In the genomic region with DNA sequence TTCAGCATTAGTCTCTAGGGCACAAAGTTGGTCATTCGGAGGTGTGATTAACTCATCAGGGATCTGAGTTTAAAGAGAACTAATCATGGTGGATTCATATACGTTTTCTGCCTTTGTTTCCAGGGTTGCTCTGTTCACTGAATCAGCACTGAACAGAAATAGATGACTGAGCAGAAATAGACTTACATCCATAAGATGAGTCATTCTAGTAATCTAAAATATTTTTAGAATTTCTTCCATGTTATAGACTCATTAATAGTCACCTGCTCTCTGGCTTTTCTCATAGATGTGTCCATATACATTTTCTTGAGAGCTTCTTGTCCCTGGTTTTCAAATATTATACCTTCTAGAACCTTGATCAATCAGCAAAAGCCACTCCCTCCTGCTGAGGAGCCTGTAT, we compare ENCODE assay signal across 27 cellular contexts.
DNase-seq lines count a peak whose midpoint lies in the region; ATAC-seq, FAIRE-seq and TF ChIP-seq lines count a peak whose summit lies in the region.
"Had no signal": no experiment of that assay in that cellular context is flagged by ENCODE, and none has a peak within 500 bp of the region (broad histone marks: within the 10 kb centered on the region; RNA-seq: fewer than 3 reads in every experiment).

No MANE protein-coding gene starts in this region.

- H3K27me3 ChIP-seq in HepG2 (ENCODE audit: control insufficient read depth in 1 of 2, insufficient read depth in 2 of 2, low read length in 2 of 2) (no peaks in the 10 kb centered on the region; a peak in 1 of 5 replicates), right lobe of liver (no peaks in the 10 kb centered on the region), adipocyte (replicated peaks; ENCODE audit: control insufficient read depth, insufficient read depth, low read length) (no peaks in the 10 kb centered on the region)

- H3K27ac ChIP-seq in HepG2 (ENCODE audit: extremely low read length, insufficient read depth, low read length), result no peak overlapping the region
- no peak overlapping the region for H3K27ac ChIP-seq in right lobe of liver
- H3K27ac ChIP-seq: 22Rv1, HL-60, PC-9, RWPE1 had no signal

- H3K36me3 ChIP-seq in HepG2 (replicated peaks in 1 of 2; ENCODE audit: control insufficient read depth in 1 of 2, insufficient read depth in 2 of 2, low read length in 2 of 2), result no peaks in the 10 kb centered on the region
- H3K36me3 ChIP-seq in right lobe of liver, result no peaks in the 10 kb centered on the region
- no peaks in the 10 kb centered on the region for H3K36me3 ChIP-seq in adipocyte (ENCODE audit: control insufficient read depth, insufficient read depth, low read length, severe bottlenecking)

- H3K4me1 ChIP-seq in HepG2 (ENCODE audit: insufficient read depth, low read length), result no peaks in the 10 kb centered on the region
- H3K4me1 ChIP-seq in right lobe of liver, result peaks cover 0 to 12% (median 0%) of the 10 kb centered on the region in 4 donors
- H3K4me1 ChIP-seq in adipocyte (ENCODE audit: control insufficient read depth, insufficient read depth, low read length), result peaks cover 14% of the 10 kb centered on the region

- TF ChIP-seq EP300 in HepG2 (IDR thresholded peaks at IDR 0.05; ENCODE audit: low read depth in 2 of 2, low read length in 2 of 2), result no peak
- no peak for TF ChIP-seq EP300 in HepG2 (CRISPR knock-in tag; IDR thresholded peaks at IDR 0.05; ENCODE audit: borderline replicate concordance)

- intact Hi-C loops in HepG2 (cut with micrococcal nuclease; ENCODE audit: unreplicated experiment), result no loop called here
- intact Hi-C loops in right lobe of liver (cut with DNase I), result no loop called here
- intact Hi-C loops in head of caudate nucleus (cut with DNase I), result no loop called here

- BruUV-seq in HepG2 (replicated peaks; lab: Mats Ljungman, UMichigan), result no TSS peak

- 0% methylated on average over 2 of the region's 2 CpGs for WGBS in HepG2 (ENCODE audit: low lambda C conversion rate)
- 69% methylated on average over 2 of the region's 2 CpGs for WGBS in right lobe of liver (ENCODE audit: insufficient coverage, low coverage, low lambda C conversion rate, missing lambda C conversion rate)

- TF ChIP-seq RAD21 in HepG2 (CRISPR knock-in tag; IDR thresholded peaks at IDR 0.05), result no peak

- H3K79me2 ChIP-seq in HepG2 (ENCODE audit: insufficient read depth, low read length), result no peaks in the 10 kb centered on the region

- no peaks in the 10 kb centered on the region for H4K20me1 ChIP-seq in HepG2 (ENCODE audit: insufficient read depth, low read length)

- no peak for TF ChIP-seq POLR2A in HepG2 (IDR thresholded peaks at IDR 0.05; ENCODE audit: insufficient read depth in 1 of 2, low read depth in 2 of 2, low read length in 2 of 2)
- TF ChIP-seq POLR2A in right lobe of liver (IDR thresholded peaks at IDR 0.05), result no peak

- H3K9ac ChIP-seq in HepG2 (ENCODE audit: insufficient read depth, low read depth, low read length), result no peak overlapping the region
- no peak overlapping the region for H3K9ac ChIP-seq in adipocyte (ENCODE audit: low read length)

- FAIRE-seq in HepG2 (lab: Jason Lieb, UNC), result no peak
- FAIRE-seq: G401.6, GM12878, H1, K562 had no signal

- DNase-seq in HepG2 (ENCODE audit: low spot score) (no peak), right lobe of liver (no peak), adipocyte (ENCODE audit: low read depth) (peak; percentile 17), fibroblast of pulmonary artery (ENCODE audit: low read depth) (peak; percentile 43), head of caudate nucleus (no peak), T-helper 2 cell (no peak), NCI-H2081 (lab: John Stamatoyannopoulos, UW) (no peak), UCSD-AML1 (lab: John Stamatoyannopoulos, UW; ENCODE audit: unreplicated experiment) (no peak)
- DNase-seq: ACHN, DMS153, DND-41, Kasumi-1, NCI-H1092 treated with DMSO at 0.1 percent for 48 hours, NCI-H1436, NCI-H187, NCI-H524, NCI-H774, PC-9, SHP77 had no signal

- TF ChIP-seq CTCF in HepG2 (CRISPR knock-in tag; IDR thresholded peaks at IDR 0.05) (no peak), right lobe of liver (IDR thresholded peaks at IDR 0.05) (no peak), fibroblast of pulmonary artery (IDR thresholded peaks at IDR 0.05; ENCODE audit: low read length, missing control alignments) (no peak)

- no peak overlapping the region for H3K4me2 ChIP-seq in HepG2 (ENCODE audit: low read depth, low read length)
- H3K4me2 ChIP-seq: PC-9 had no signal

- POLR2A ChIA-PET in HepG2 (lab: Yijun Ruan, JAX), result no interaction called here

- H2AFZ ChIP-seq in HepG2 (ENCODE audit: low read length), result no peak overlapping the region
- H2AFZ ChIP-seq: PC-9 had no signal

- in situ Hi-C loops in HepG2 (cut with HindIII; ENCODE audit: extremely low pct_ligation_motif_present, low pct_unique_long_range_greater_than_20kb), result no loop called here

- H3K9me3 ChIP-seq in HepG2 (ENCODE audit: low read length) (no peaks in the 10 kb centered on the region), right lobe of liver (no peaks in the 10 kb centered on the region), adipocyte (ENCODE audit: control insufficient read depth, low read length) (no peaks in the 10 kb centered on the region)

- CTCF ChIA-PET in HepG2 (lab: Yijun Ruan, JAX; ENCODE audit: low intra/inter-chr PET ratio, low total read pairs), result no interaction called here

- ATAC-seq in HepG2 (no peak), right lobe of liver (no peak)
- ATAC-seq: GM12878, HCT116, K562 had no signal

- H3K4me3 ChIP-seq in HepG2 (replicated peaks in 1 of 3; ENCODE audit: insufficient read depth in 1 of 3, low read depth in 2 of 3, low read length in 3 of 3) (no peak overlapping the region), right lobe of liver (no peak overlapping the region), adipocyte (ENCODE audit: low read length) (no peak overlapping the region), fibroblast of pulmonary artery (replicated peaks; ENCODE audit: low read depth, low read length) (no peak overlapping the region)
- H3K4me3 ChIP-seq: GM12878, K562, PC-9 had no signal

TF ChIP-seq in HepG2, 621 proteins besides CTCF, POLR2A, EP300 and RAD21 (continues in another document):
- no peak for TF ChIP-seq KDM5B (CRISPR knock-in tag; IDR thresholded peaks at IDR 0.05; ENCODE audit: borderline replicate concordance)
- TF ChIP-seq ZSCAN9 (CRISPR knock-in tag; IDR thresholded peaks at IDR 0.05; ENCODE audit: borderline replicate concordance), result no peak
- no peak for TF ChIP-seq IKZF5 (CRISPR knock-in tag; IDR thresholded peaks at IDR 0.05)
- TF ChIP-seq MAFF (IDR thresholded peaks at IDR 0.05; ENCODE audit: low read depth, low read length), result peak; percentile 55
- TF ChIP-seq MAFK (conservative IDR thresholded peaks at IDR 0.05 in 1 of 2, IDR thresholded peaks at IDR 0.05 in 1 of 2; ENCODE audit: low read length in 2 of 2), result peak; percentile 40 to 65; a peak in 3 of 4 replicates
- no peak for TF ChIP-seq EZH2 (conservative IDR thresholded peaks at IDR 0.05; ENCODE audit: low read depth, low read length)
- TF ChIP-seq, protein P1, sequence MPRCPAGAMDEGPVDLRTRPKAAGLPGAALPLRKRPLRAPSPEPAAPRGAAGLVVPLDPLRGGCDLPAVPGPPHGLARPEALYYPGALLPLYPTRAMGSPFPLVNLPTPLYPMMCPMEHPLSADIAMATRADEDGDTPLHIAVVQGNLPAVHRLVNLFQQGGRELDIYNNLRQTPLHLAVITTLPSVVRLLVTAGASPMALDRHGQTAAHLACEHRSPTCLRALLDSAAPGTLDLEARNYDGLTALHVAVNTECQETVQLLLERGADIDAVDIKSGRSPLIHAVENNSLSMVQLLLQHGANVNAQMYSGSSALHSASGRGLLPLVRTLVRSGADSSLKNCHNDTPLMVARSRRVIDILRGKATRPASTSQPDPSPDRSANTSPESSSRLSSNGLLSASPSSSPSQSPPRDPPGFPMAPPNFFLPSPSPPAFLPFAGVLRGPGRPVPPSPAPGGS (CRISPR knock-in tag; IDR thresholded peaks at IDR 0.05), result no peak
- TF ChIP-seq ZFP37 (CRISPR knock-in tag; IDR thresholded peaks at IDR 0.05; ENCODE audit: borderline replicate concordance), result no peak
- TF ChIP-seq ZNF326 (CRISPR knock-in tag; IDR thresholded peaks at IDR 0.05; ENCODE audit: borderline replicate concordance), result no peak
- no peak for TF ChIP-seq TCF7L2 (IDR thresholded peaks at IDR 0.05; ENCODE audit: low read depth, low read length)

Comparison
In these comparisons a context has a peak if more than half of its experiments do, and no peak if none do; other contexts are left out.
1. DNase-seq: peak in adipocyte (single experiment) and fibroblast of pulmonary artery (single experiment); none in HepG2 (single experiment), right lobe of liver (0 of 3), head of caudate nucleus (0 of 42), T-helper 2 cell (0 of 5), NCI-H2081 (0 of 2) and UCSD-AML1 (single experiment).